ENCODE assay signal across 22 cellular contexts in genomic region chr2:172431993-172432392, GRCh38. TPM values are rescaled to one million over a fixed set of nuclear protein-coding genes. Genes with fewer than 3 reads are reported as not detected.
A peak's percentile ranks its signal among the peaks of the same experiment; 100 is the strongest.
DNase-seq lines count a peak whose midpoint lies in the region; ATAC-seq and TF ChIP-seq lines count a peak whose summit lies in the region.
"Had no signal": no experiment of that assay in that cellular context is flagged by ENCODE, and none has a peak within 500 bp of the region (broad histone marks: within the 10 kb centered on the region; RNA-seq: fewer than 3 reads in every experiment).

No MANE protein-coding gene starts in this region.

- ATAC-seq in Right ventricle myocardium superior (ENCODE audit: poor library complexity): no peak

- H3K79me2 ChIP-seq in mammary epithelial cell (ENCODE audit: insufficient read depth, low read length): peaks cover 97% of the 10 kb centered on the region

- in situ Hi-C loops in mammary epithelial cell (cut with MboI; ENCODE audit: low sequenced_read_pairs in 2 of 2): no loop called here

- TF ChIP-seq CTCF in left ventricle myocardium inferior (IDR thresholded peaks at IDR 0.05; ENCODE audit: borderline replicate concordance) (no peak), mammary epithelial cell (conservative IDR thresholded peaks at IDR 0.05 in 1 of 2, IDR thresholded peaks at IDR 0.05 in 1 of 2; ENCODE audit: extremely low read depth in 1 of 2, insufficient read depth in 1 of 2, low read depth in 1 of 2, low read length in 2 of 2) (no peak), uterus (IDR thresholded peaks at IDR 0.05) (no peak)

- peak overlapping the region; percentile 4 for H3K9ac ChIP-seq in mammary epithelial cell (ENCODE audit: insufficient read depth, low read length)

- TF ChIP-seq POLR2A in uterus (IDR thresholded peaks at IDR 0.05): no peak

- no peak overlapping the region for H2AFZ ChIP-seq in mammary epithelial cell (ENCODE audit: low read depth, low read length)

- dilution Hi-C loops in mammary epithelial cell (cut with HindIII; ENCODE audit: low sequenced_read_pairs): loop anchor here (5.0 kb wide), 1 partner anchor 230 kb away; no protein-coding TSS in a partner anchor

- WGBS in mammary epithelial cell (ENCODE audit: low coverage, missing lambda C conversion rate): 78% methylated on average over 2 of the region's 2 CpGs

- H3K4me1 ChIP-seq in left ventricle myocardium inferior (peaks cover 96% of the 10 kb centered on the region), mammary epithelial cell (ENCODE audit: insufficient read depth, low read length) (peaks cover 63% of the 10 kb centered on the region), muscle layer of duodenum (ENCODE audit: control insufficient read depth in 1 of 2, insufficient read depth in 2 of 2, low read length in 2 of 2) (peaks cover 4 to 11% of the 10 kb centered on the region in 2 donors), uterus (no peaks in the 10 kb centered on the region)

- no peaks in the 10 kb centered on the region for H3K9me3 ChIP-seq in left ventricle myocardium inferior (replicated peaks)
- no peaks in the 10 kb centered on the region for H3K9me3 ChIP-seq in mammary epithelial cell (replicated peaks; ENCODE audit: insufficient read depth, low read length)
- no peaks in the 10 kb centered on the region for H3K9me3 ChIP-seq in muscle layer of duodenum (ENCODE audit: control insufficient read depth in 1 of 2, low read length in 2 of 2)
- H3K9me3 ChIP-seq in uterus: no peaks in the 10 kb centered on the region

- H3K27ac ChIP-seq in left ventricle myocardium inferior (replicated peaks): peak overlapping the region; percentile 90
- H3K27ac ChIP-seq in mammary epithelial cell (ENCODE audit: insufficient read depth, low read depth, low read length): peak overlapping the region; percentile 38
- H3K27ac ChIP-seq in muscle layer of duodenum (ENCODE audit: low read length): peak overlapping the region; percentile 42
- peak overlapping the region; percentile 30 to 89 for H3K27ac ChIP-seq in uterus

- H4K20me1 ChIP-seq in mammary epithelial cell (ENCODE audit: insufficient read depth, low read length): no peaks in the 10 kb centered on the region

- no peaks in the 10 kb centered on the region for H3K27me3 ChIP-seq in left ventricle myocardium inferior (ENCODE audit: low read depth)
- no peaks in the 10 kb centered on the region for H3K27me3 ChIP-seq in mammary epithelial cell (ENCODE audit: insufficient read depth, low read length)
- H3K27me3 ChIP-seq in muscle layer of duodenum (ENCODE audit: low read depth, low read length): peaks cover 1% of the 10 kb centered on the region
- no peaks in the 10 kb centered on the region for H3K27me3 ChIP-seq in uterus

- CTCF ChIA-PET in mammary epithelial cell (lab: Charles Lee; ENCODE audit: low non-redundant PET): interaction anchor here (0.6 kb wide), 1 partner anchor 10 kb away, joined by 7 read pairs; no protein-coding TSS in a partner anchor

- no peaks in the 10 kb centered on the region for H3K36me3 ChIP-seq in left ventricle myocardium inferior
- H3K36me3 ChIP-seq in mammary epithelial cell (ENCODE audit: insufficient read depth, low read length): peaks cover 15% of the 10 kb centered on the region
- no peaks in the 10 kb centered on the region for H3K36me3 ChIP-seq in muscle layer of duodenum (ENCODE audit: control insufficient read depth in 1 of 2, insufficient read depth in 2 of 2, low read length in 2 of 2)
- no peaks in the 10 kb centered on the region for H3K36me3 ChIP-seq in uterus

- DNase-seq in left ventricle myocardium inferior: no peak
- DNase-seq in Right ventricle myocardium superior: no peak
- DNase-seq in mammary epithelial cell: no peak
- no peak for DNase-seq in uterus
- no peak for DNase-seq in KG1 (lab: John Stamatoyannopoulos, UW)
- DNase-seq in DMS114 treated with DMSO at 0.1 percent for 48 hours (lab: John Stamatoyannopoulos, UW; ENCODE audit: unreplicated experiment): no peak
- no peak for DNase-seq in stimulated activated CD4-positive, alpha-beta T cell treated with anti-CD3 and anti-CD28 coated beads, Interleukin-2, amount 100 ng/mL, for 48 hours
- DNase-seq: activated CD4-positive, alpha-beta T cell treated with anti-CD3 and anti-CD28 coated beads for 4 hours; activated CD8-positive, alpha-beta memory T cell treated with anti-CD3 and anti-CD28 coated beads, Interleukin-2, amount 50 U/mL, for 4 hours; activated effector memory CD4-positive, alpha-beta T cell treated with anti-CD3 and anti-CD28 coated beads, Interleukin-2, amount 50 U/mL, for 16 hours; central memory CD4-positive, alpha-beta T cell; COR-L47; effector CD8-positive, alpha-beta T cell; immature natural killer cell; Karpas-422; NCI-H1092 treated with DMSO at 0.1 percent for 48 hours; NCI-H2081 treated with DMSO at 0.1 percent for 48 hours; NCI-H510A treated with DMSO at 0.1 percent for 48 hours; RPMI8226; stimulated activated CD4-positive, alpha-beta T cell treated with anti-CD3 and anti-CD28 coated beads, Interleukin-4, amount 100 ng/mL, for 4 hours had no signal

- intact Hi-C loops in left ventricle myocardium inferior (cut with micrococcal nuclease): no loop called here
- intact Hi-C loops in Right ventricle myocardium superior (cut with DNase I): no loop called here
- intact Hi-C loops in mammary epithelial cell (cut with micrococcal nuclease): loop anchor here (2.0 kb wide), 1 partner anchor 183 kb away; no protein-coding TSS in a partner anchor
- intact Hi-C loops in uterus (cut with DNase I; ENCODE audit: low total_unique reads): no loop called here

- peak overlapping the region; percentile 73 for H3K4me3 ChIP-seq in left ventricle myocardium inferior
- peak overlapping the region in 1 of 3 experiments; percentile 15 for H3K4me3 ChIP-seq in mammary epithelial cell (replicated peaks in 1 of 3; ENCODE audit: insufficient read depth in 1 of 3, low read depth in 2 of 3, low read length in 3 of 3)
- H3K4me3 ChIP-seq in muscle layer of duodenum (ENCODE audit: low read depth in 1 of 2, low read length in 2 of 2): no peak overlapping the region
- H3K4me3 ChIP-seq in uterus: no peak overlapping the region
- H3K4me3 ChIP-seq: skin epidermis had no signal

- no TSS peak for BruUV-seq in mammary epithelial cell (replicated peaks; lab: Mats Ljungman, UMichigan)

- H3K4me2 ChIP-seq in mammary epithelial cell (ENCODE audit: insufficient read depth, low read depth, low read length): peak overlapping the region; percentile 83

RNA-seq across cellular contexts. Expression of gene ITGA6, which starts 4.6 kb away (rescaled TPM):
- 42.0 TPM for total RNA-seq in left ventricle myocardium inferior
- total RNA-seq in Right ventricle myocardium superior: 44.4 TPM
- total RNA-seq in mammary epithelial cell: 100 to 1,000 TPM; 562 to 887 TPM
- polyA plus RNA-seq in mammary epithelial cell: 134 TPM
- polyA minus RNA-seq in mammary epithelial cell: 741 TPM
- total RNA-seq in uterus: 100 to 1,000 TPM in 2 of 4 donors, 10 to 100 TPM in 2; 57.4 to 195 (median 120) TPM

Comparison
In these comparisons a context has a peak if more than half of its experiments do, and no peak if none do; other contexts are left out.
1. H3K27ac ChIP-seq: peak in every context shown above with its lines; median percentile 90 in left ventricle myocardium inferior; 60 in uterus; 42 in muscle layer of duodenum; 38 in mammary epithelial cell.